21 cellular contexts compared by ENCODE assay signal in genomic region chr16:87460936-87461335, GRCh38. TPM values are rescaled to one million over a fixed set of nuclear protein-coding genes. Genes with fewer than 3 reads are reported as not detected.
A peak's percentile ranks its signal among the peaks of the same experiment; 100 is the strongest.
DNase-seq lines count a peak whose midpoint lies in the region; ATAC-seq, FAIRE-seq and TF ChIP-seq lines count a peak whose summit lies in the region.
"Had no signal": no experiment of that assay in that cellular context is flagged by ENCODE, and none has a peak within 500 bp of the region (broad histone marks: within the 10 kb centered on the region; RNA-seq: fewer than 3 reads in every experiment).

No MANE protein-coding gene starts in this region.

- no peaks in the 10 kb centered on the region for H3K27me3 Mint-ChIP-seq in Calu3 (ENCODE audit: unreplicated experiment)
- H3K27me3 Mint-ChIP-seq: CD8-positive, alpha-beta memory T cell; dendritic cell treated with granulocyte-macrophage colony-stimulating factor and Interleukin-4, amounts not matched to agents 40 ng/mL and 50 ng/mL, for 4 days had no signal

- peak overlapping the region; percentile 49 for H3K4ac ChIP-seq in trophoblast cell (ENCODE audit: low read depth, low read length)

- 72% methylated on average over 10 of the region's 10 CpGs for WGBS in K562 (ENCODE audit: insufficient coverage, low coverage, missing lambda C conversion rate)
- 91% methylated on average over 9 of the region's 10 CpGs for WGBS in HepG2 (ENCODE audit: low lambda C conversion rate)
- WGBS in trophoblast cell (ENCODE audit: extremely low coverage, insufficient coverage, insufficient read length), result no CpG with 5 or more reads among the region's 10 CpGs

- H2BK5ac ChIP-seq in trophoblast cell (ENCODE audit: low read depth, low read length, poor library complexity), result no peak overlapping the region

- peaks cover 9% of the 10 kb centered on the region for H3K79me1 ChIP-seq in trophoblast cell (ENCODE audit: low read length)

- H3K4me2 ChIP-seq in K562 (ENCODE audit: insufficient read depth, low read length) (no peak overlapping the region), HepG2 (ENCODE audit: low read depth, low read length) (no peak overlapping the region), trophoblast cell (ENCODE audit: low read length) (no peak overlapping the region)

- no peak overlapping the region for H2BK120ac ChIP-seq in trophoblast cell (ENCODE audit: insufficient read depth, low read length, poor library complexity)

- H3K9me3 Mint-ChIP-seq in Calu3 (ENCODE audit: low read depth, unreplicated experiment), result no peaks in the 10 kb centered on the region
- H3K9me3 Mint-ChIP-seq: CD8-positive, alpha-beta memory T cell; dendritic cell treated with granulocyte-macrophage colony-stimulating factor and Interleukin-4, amounts not matched to agents 40 ng/mL and 50 ng/mL, for 4 days; H9; nephron progenitor cell; T-helper 2 cell treated with Interferon-gamma antibody and Interleukin-4, amounts not matched to agents 5 μg/mL and 100 μg/mL, for 36 hours had no signal

- H3K36me3 Mint-ChIP-seq in Calu3 (ENCODE audit: insufficient read depth, unreplicated experiment), result peaks cover 37% of the 10 kb centered on the region

- in situ Hi-C loops in K562 (cut with MboI) (no loop called here), HepG2 (cut with HindIII; ENCODE audit: extremely low pct_ligation_motif_present, low pct_unique_long_range_greater_than_20kb) (no loop called here), gastrocnemius medialis (cut with MboI; ENCODE audit: low sequenced_read_pairs in 4 of 4) (no loop called here)

- TF ChIP-seq RAD21 in K562 (CRISPR knock-in tag; conservative IDR thresholded peaks at IDR 0.05 in 1 of 2, IDR thresholded peaks at IDR 0.05 in 1 of 2) (no peak), HepG2 (CRISPR knock-in tag; IDR thresholded peaks at IDR 0.05) (no peak)

- H3K79me2 ChIP-seq in K562 (ENCODE audit: control insufficient read depth, insufficient read depth, low read length) (peaks cover 10% of the 10 kb centered on the region; the same call in 1 of the 3 replicates), HepG2 (ENCODE audit: insufficient read depth, low read length) (peaks cover 47% of the 10 kb centered on the region), trophoblast cell (ENCODE audit: control insufficient read depth, insufficient read depth, low read length, poor library complexity) (peaks cover 3% of the 10 kb centered on the region)

- TF ChIP-seq EP300 in K562 (IDR thresholded peaks at IDR 0.05; ENCODE audit: low read length), result no peak
- no peak for TF ChIP-seq EP300 in HepG2 (IDR thresholded peaks at IDR 0.05; ENCODE audit: low read depth in 2 of 2, low read length in 2 of 2)
- TF ChIP-seq EP300 in HepG2 (CRISPR knock-in tag; IDR thresholded peaks at IDR 0.05; ENCODE audit: borderline replicate concordance), result no peak

- H3K4me1 ChIP-seq in K562 (replicated peaks in 1 of 2; ENCODE audit: control insufficient read depth in 2 of 2, insufficient read depth in 2 of 2, low read length in 2 of 2) (peaks cover 24 to 26% of the 10 kb centered on the region in 2 experiments), HepG2 (ENCODE audit: insufficient read depth, low read length) (peaks cover 37% of the 10 kb centered on the region), trophoblast cell (ENCODE audit: control insufficient read depth in 1 of 2, insufficient read depth in 2 of 2, low read length in 2 of 2) (peaks cover 28% of the 10 kb centered on the region in 2 experiments), gastrocnemius medialis (peaks cover 41 to 58% of the 10 kb centered on the region in 2 donors)

- FAIRE-seq in K562 (lab: Jason Lieb, UNC), result no peak
- FAIRE-seq in HepG2 (lab: Jason Lieb, UNC), result no peak
- FAIRE-seq: astrocyte had no signal

- no peak overlapping the region for H3K27ac Mint-ChIP-seq in Calu3 (ENCODE audit: unreplicated experiment)
- H3K27ac Mint-ChIP-seq: activated CD8-positive, alpha-beta T cell treated with anti-CD3 and anti-CD28 coated beads, Interleukin-2, amount 10 ng/mL, durations not matched to agents 7 days and 5 days; nephron progenitor cell; T-helper 2 cell treated with Interferon-gamma antibody and Interleukin-4, amounts not matched to agents 5 μg/mL and 100 μg/mL, for 36 hours had no signal

- peaks cover 61% of the 10 kb centered on the region for H3K4me1 Mint-ChIP-seq in Calu3 (ENCODE audit: low read depth, unreplicated experiment)

- no peak overlapping the region for H2BK12ac ChIP-seq in trophoblast cell (ENCODE audit: low read length)

- no peaks in the 10 kb centered on the region for H3K9me1 ChIP-seq in K562 (ENCODE audit: control insufficient read depth, insufficient read depth, low read length)

- TF ChIP-seq POLR2A in K562 (conservative IDR thresholded peaks at IDR 0.05), result no peak
- no peak for TF ChIP-seq POLR2A in HepG2 (IDR thresholded peaks at IDR 0.05; ENCODE audit: insufficient read depth in 1 of 2, low read depth in 2 of 2, low read length in 2 of 2)
- TF ChIP-seq POLR2A in gastrocnemius medialis (IDR thresholded peaks at IDR 0.05), result no peak

- H3K14ac ChIP-seq in trophoblast cell (ENCODE audit: low read length), result no peak overlapping the region

- H2AFZ ChIP-seq in K562 (ENCODE audit: low read depth, low read length), result no peak overlapping the region
- H2AFZ ChIP-seq in HepG2 (ENCODE audit: low read length), result no peak overlapping the region
- no peak overlapping the region for H2AFZ ChIP-seq in trophoblast cell (ENCODE audit: insufficient read depth, low read length, poor library complexity)

- H3K9ac ChIP-seq in K562 (ENCODE audit: insufficient read depth in 1 of 2, low read depth in 2 of 2, low read length in 2 of 2) (no peak overlapping the region), HepG2 (ENCODE audit: insufficient read depth, low read depth, low read length) (no peak overlapping the region), trophoblast cell (ENCODE audit: low read length) (no peak overlapping the region)

- H3K23ac ChIP-seq in trophoblast cell (ENCODE audit: low read length), result no peak overlapping the region

- TF ChIP-seq CTCF in Calu3 (IDR thresholded peaks at IDR 0.05; ENCODE audit: unreplicated experiment) (no peak), K562 (IDR thresholded peaks at IDR 0.05 in 2 of 3, conservative IDR thresholded peaks at IDR 0.05 in 1 of 3; ENCODE audit: insufficient read depth in 2 of 3, low read depth in 1 of 3, low read length in 3 of 3) (no peak), HepG2 (CRISPR knock-in tag; IDR thresholded peaks at IDR 0.05) (no peak), gastrocnemius medialis (IDR thresholded peaks at IDR 0.05 in 4 of 5, conservative IDR thresholded peaks at IDR 0.05 in 1 of 5) (no peak)

- no peak overlapping the region for H2AK5ac ChIP-seq in trophoblast cell (ENCODE audit: low read length)

- BruUV-seq in Calu3 (replicated peaks; lab: Mats Ljungman, UMichigan) (no TSS peak), K562 (replicated peaks; lab: Mats Ljungman, UMichigan) (no TSS peak), HepG2 (replicated peaks; lab: Mats Ljungman, UMichigan) (no TSS peak)

- no peak overlapping the region for H3K27ac ChIP-seq in K562 (ENCODE audit: extremely low read depth, low read depth, low read length)
- no peak overlapping the region for H3K27ac ChIP-seq in HepG2 (ENCODE audit: extremely low read length, insufficient read depth, low read length)
- no peak overlapping the region for H3K27ac ChIP-seq in trophoblast cell (ENCODE audit: low read depth, low read length)
- H3K27ac ChIP-seq in gastrocnemius medialis, result no peak overlapping the region
- H3K27ac ChIP-seq: ovary had no signal

- no peaks in the 10 kb centered on the region for H3K27me3 ChIP-seq in K562 (ENCODE audit: control insufficient read depth in 2 of 2, insufficient read depth in 2 of 2, low read length in 2 of 2)
- H3K27me3 ChIP-seq in HepG2 (ENCODE audit: control insufficient read depth in 1 of 2, insufficient read depth in 2 of 2, low read length in 2 of 2), result no peaks in the 10 kb centered on the region
- H3K27me3 ChIP-seq in trophoblast cell (ENCODE audit: insufficient read depth, low read length), result no peaks in the 10 kb centered on the region
- H3K27me3 ChIP-seq in gastrocnemius medialis, result no peaks in the 10 kb centered on the region
- H3K27me3 ChIP-seq: ovary, suprapubic skin had no signal

- H4K91ac ChIP-seq in trophoblast cell (ENCODE audit: low read depth, low read length), result no peak overlapping the region

- ATAC-seq in K562 (no peak), HepG2 (no peak), gastrocnemius medialis (no peak), HG03108 (IDR thresholded peaks at IDR 0.05; ENCODE audit: unreplicated experiment) (no peak)
- ATAC-seq: activated CD8-positive, alpha-beta T cell treated with anti-CD3 and anti-CD28 coated beads, Interleukin-2, amount 10 ng/mL, durations not matched to agents 7 days and 5 days had no signal

- peak overlapping the region; percentile 34 for H3K4me3 Mint-ChIP-seq in Calu3 (ENCODE audit: low read depth, unreplicated experiment)
- H3K4me3 Mint-ChIP-seq: activated CD8-positive, alpha-beta T cell treated with anti-CD3 and anti-CD28 coated beads, Interleukin-2, amount 10 ng/mL, durations not matched to agents 7 days and 5 days; B cell; CD8-positive, alpha-beta memory T cell; nephron progenitor cell; T-helper 2 cell treated with Interferon-gamma antibody and Interleukin-4, amounts not matched to agents 5 μg/mL and 100 μg/mL, for 36 hours had no signal

- CTCF ChIA-PET in Calu3 (lab: Charles Lee), result interaction anchor here (0.6 to 1.9 kb wide), 10 partner anchors 10 to 175 kb away, joined by 3 to 11 read pairs (median 4); no protein-coding TSS in a partner anchor
- CTCF ChIA-PET in K562 (lab: Yijun Ruan, JAX; ENCODE audit: low intra/inter-chr PET ratio), result interaction anchor here (0.8 kb wide), 1 partner anchor 110 kb away, joined by 4 read pairs; no protein-coding TSS in a partner anchor
- CTCF ChIA-PET in HepG2 (lab: Yijun Ruan, JAX; ENCODE audit: low intra/inter-chr PET ratio, low total read pairs), result interaction anchor here (1.6 to 1.8 kb wide), 3 partner anchors 82 to 175 kb away, joined by 14 to 17 read pairs (median 15); no protein-coding TSS in a partner anchor

- H3K4me3 ChIP-seq in K562 (no peak overlapping the region), HepG2 (replicated peaks in 1 of 3; ENCODE audit: insufficient read depth in 1 of 3, low read depth in 2 of 3, low read length in 3 of 3) (no peak overlapping the region), trophoblast cell (ENCODE audit: low read depth, low read length) (no peak overlapping the region), gastrocnemius medialis (no peak overlapping the region)
- H3K4me3 ChIP-seq: ovary, smooth muscle cell, suprapubic skin had no signal

- H3K36me3 ChIP-seq in K562 (ENCODE audit: control insufficient read depth, insufficient read depth, low read length) (peaks cover 17% of the 10 kb centered on the region; the same call in 1 of the 3 replicates), HepG2 (replicated peaks in 1 of 2; ENCODE audit: control insufficient read depth in 1 of 2, insufficient read depth in 2 of 2, low read length in 2 of 2) (peaks cover 12 to 41% of the 10 kb centered on the region in 2 experiments), trophoblast cell (ENCODE audit: control insufficient read depth in 1 of 2, insufficient read depth in 2 of 2, low read length in 2 of 2) (peaks cover 6 to 9% of the 10 kb centered on the region in 2 experiments), gastrocnemius medialis (peaks cover 0 to 21% of the 10 kb centered on the region in 2 donors)
- H3K36me3 ChIP-seq: ovary had no signal

- no peak overlapping the region for H4K8ac ChIP-seq in trophoblast cell (ENCODE audit: low read depth, low read length)

- intact Hi-C loops in Calu3 (cut with micrococcal nuclease; ENCODE audit: unreplicated experiment) (loop anchor here (1.0 kb wide), 1 partner anchor 29 kb away; no protein-coding TSS in a partner anchor), K562 (cut with micrococcal nuclease) (loop anchor here (1.0 to 5.0 kb wide), 2 partner anchors 32 to 111 kb away; partner anchors contain the start of gene ZCCHC14), HepG2 (cut with micrococcal nuclease; ENCODE audit: unreplicated experiment) (loop anchor here (1.0 to 5.0 kb wide), 5 partner anchors 26 to 176 kb away; no protein-coding TSS in a partner anchor), gastrocnemius medialis (cut with DNase I; ENCODE audit: low total_unique reads) (loop anchor here (10.0 kb wide), 1 partner anchor 146 kb away; the partner anchor contains the start of gene C16orf95)

- no peaks in the 10 kb centered on the region for H3K9me3 ChIP-seq in K562 (replicated peaks; ENCODE audit: control insufficient read depth, insufficient read depth, low read depth, low read length)
- no peaks in the 10 kb centered on the region for H3K9me3 ChIP-seq in HepG2 (ENCODE audit: low read length)
- H3K9me3 ChIP-seq in trophoblast cell (ENCODE audit: insufficient read depth, low read depth, low read length), result no peaks in the 10 kb centered on the region
- H3K9me3 ChIP-seq in gastrocnemius medialis, result no peaks in the 10 kb centered on the region
- H3K9me3 ChIP-seq: ovary, suprapubic skin had no signal

- no peak for DNase-seq in Calu3
- DNase-seq in K562 (ENCODE audit: extremely low read depth in 1 of 4, low spot score in 3 of 4), result no peak
- no peak for DNase-seq in HepG2 (ENCODE audit: low spot score)
- no peak for DNase-seq in trophoblast cell
- no peak for DNase-seq in activated CD4-positive, alpha-beta T cell treated with anti-CD3 and anti-CD28 coated beads for 4 hours
- no peak for DNase-seq in gastrocnemius medialis
- DNase-seq in NK-92 (lab: John Stamatoyannopoulos, UW; ENCODE audit: unreplicated experiment), result no peak
- DNase-seq: activated CD8-positive, alpha-beta T cell treated with anti-CD3 and anti-CD28 coated beads, Interleukin-2, amount 10 ng/mL, durations not matched to agents 7 days and 5 days; CD8-positive, alpha-beta memory T cell; EL; retina had no signal

- POLR2A ChIA-PET in K562 (lab: Yijun Ruan, JAX) (interaction anchor here (0.6 to 2.2 kb wide), 4 partner anchors 10 to 65 kb away, joined by 3 to 7 read pairs (median 4); no protein-coding TSS in a partner anchor), HepG2 (lab: Yijun Ruan, JAX) (interaction anchor here (0.9 to 1.1 kb wide), 4 partner anchors 10 to 82 kb away, joined by 4 to 7 read pairs (median 6); no protein-coding TSS in a partner anchor)

- H4K20me1 ChIP-seq in K562 (replicated peaks; ENCODE audit: control insufficient read depth, insufficient read depth, low read length), result peaks cover 7% of the 10 kb centered on the region; the same call in 1 of the 2 replicates
- peaks cover 27% of the 10 kb centered on the region; the same call in 1 of the 2 replicates for H4K20me1 ChIP-seq in HepG2 (ENCODE audit: insufficient read depth, low read length)

- no peak overlapping the region for H3K18ac ChIP-seq in trophoblast cell (ENCODE audit: low read length)

- no peak overlapping the region for H4K12ac ChIP-seq in trophoblast cell (ENCODE audit: low read depth, low read length)

RNA-seq across cellular contexts. Expression of gene ZCCHC14, which starts 31.9 kb away (rescaled TPM):
- 41.3 and 45.4 TPM in 2 replicates for total RNA-seq in Calu3 (2022)
- total RNA-seq in K562 (2011; cell fraction: chromatin; rRNA removed; ENCODE audit: low replicate concordance), result 12.3 and 12.8 TPM in 2 replicates
- total RNA-seq in K562 (2011; cell fraction: nucleolus; rRNA removed), result 8.2 and 10.7 TPM in 2 replicates
- total RNA-seq in K562 (2011; cell fraction: nucleoplasm; rRNA removed), result 7.7 and 8.7 TPM in 2 replicates
- 3.0 and 3.6 TPM in 2 replicates for total RNA-seq in K562 (2014; rRNA removed)
- total RNA-seq in K562 (2014; rRNA removed; fragmentation: Illumina TruSeq; extraction: Trizol), result 2.1 and 2.3 TPM in 2 replicates
- 2.9 and 3.3 TPM in 2 replicates for total RNA-seq in K562 (2015; rRNA removed; fragmentation: Illumina TruSeq; extraction: Trizol)
- total RNA-seq in K562 (2021), result 12.4 and 12.8 TPM in 2 replicates
- polyA plus RNA-seq in K562 (2011; rRNA removed), result 1.8 and 2.4 TPM in 2 replicates
- polyA plus RNA-seq in K562 (2011; cell fraction: cytosol; rRNA removed), result 1.9 and 2.9 TPM in 2 replicates
- 8.2 and 15.7 TPM in 2 replicates for polyA plus RNA-seq in K562 (2011; cell fraction: nucleus; rRNA removed)
- polyA plus RNA-seq in K562 (2012), result 7.3 and 8.2 TPM in 2 replicates
- 5.9 and 6.0 TPM in 2 replicates for polyA plus RNA-seq in K562 (2014; fragmentation: Illumina TruSeq; extraction: Trizol)
- 1 to 10 TPM; 1.5 TPM for polyA plus RNA-seq in K562 (2014; fragmentation: Nextera tagmentation; extraction: Ambion mirVana)
- 5.1 and 5.5 TPM in 2 replicates for polyA plus RNA-seq in K562 (2014; rRNA removed)
- 2.8 and 3.0 TPM in 2 replicates for polyA minus RNA-seq in K562 (2011; rRNA and poly(A)+ RNA removed)
- 5.0 and 7.8 TPM in 2 replicates for polyA minus RNA-seq in K562 (2011; cell fraction: cytosol; rRNA and poly(A)+ RNA removed)
- polyA minus RNA-seq in K562 (2011; cell fraction: nucleus; rRNA and poly(A)+ RNA removed), result 6.2 and 6.7 TPM in 2 replicates
- total RNA-seq in HepG2 (2016; rRNA removed; fragmentation: Illumina TruSeq; extraction: Trizol), result 12.5 and 20.4 TPM in 2 replicates
- 10.4 and 15.8 TPM in 2 replicates for total RNA-seq in HepG2 (2016; cell fraction: cytosol; rRNA removed; fragmentation: Illumina TruSeq; extraction: Trizol; ENCODE audit: low read depth)
- 11.4 and 19.2 TPM in 2 replicates for total RNA-seq in HepG2 (2016; cell fraction: insoluble cytoplasmic fraction; rRNA removed; fragmentation: Illumina TruSeq; extraction: Trizol)
- total RNA-seq in HepG2 (2016; cell fraction: membrane; rRNA removed; fragmentation: Illumina TruSeq; extraction: Trizol), result 9.4 and 10.4 TPM in 2 replicates
- 21.7 and 25.2 TPM in 2 replicates for total RNA-seq in HepG2 (2016; cell fraction: nucleus; rRNA removed; fragmentation: Illumina TruSeq; extraction: Trizol)
- polyA plus RNA-seq in HepG2 (2011; rRNA removed), result 12.4 and 13.9 TPM in 2 replicates
- 7.2 and 8.1 TPM in 2 replicates for polyA plus RNA-seq in HepG2 (2011; cell fraction: cytosol; rRNA removed)
- 44.4 and 55.9 TPM in 2 replicates for polyA plus RNA-seq in HepG2 (2011; cell fraction: nucleus; rRNA removed)
- polyA plus RNA-seq in HepG2 (2012), result 24.9 and 25.6 TPM in 2 replicates
- polyA plus RNA-seq in HepG2 (2016; cell fraction: cytosol; fragmentation: Illumina TruSeq; extraction: Trizol; ENCODE audit: low read depth), result 0.75 and 0.90 TPM in 2 replicates
- polyA plus RNA-seq in HepG2 (2016; cell fraction: insoluble cytoplasmic fraction; fragmentation: Illumina TruSeq; extraction: Trizol; ENCODE audit: low read depth), result 19.5 and 24.4 TPM in 2 replicates
- 3.1 and 3.9 TPM in 2 replicates for polyA plus RNA-seq in HepG2 (2016; cell fraction: membrane; fragmentation: Illumina TruSeq; extraction: Trizol; ENCODE audit: low read depth)
- polyA plus RNA-seq in HepG2 (2016; cell fraction: nucleus; fragmentation: Illumina TruSeq; extraction: Trizol; ENCODE audit: insufficient read depth, low read depth), result 46.5 and 48.4 TPM in 2 replicates
- 16.6 and 28.7 TPM in 2 replicates for polyA minus RNA-seq in HepG2 (2011; rRNA and poly(A)+ RNA removed; ENCODE audit: low replicate concordance)
- polyA minus RNA-seq in HepG2 (2011; cell fraction: cytosol; rRNA and poly(A)+ RNA removed), result 20.6 and 23.9 TPM in 2 replicates
- 24.0 and 26.7 TPM in 2 replicates for polyA minus RNA-seq in HepG2 (2011; cell fraction: nucleus; rRNA and poly(A)+ RNA removed)
- polyA plus RNA-seq in trophoblast cell (2013), result 9.7 and 10.4 TPM in 2 replicates
- total RNA-seq in gastrocnemius medialis, result 10 to 100 TPM in 1 of 4 donors, 1 to 10 TPM in 3; 8.9 to 10.7 (median 9.3) TPM
